In genomic region chr4:163221467-163221866, GRCh38 we compare ENCODE assay signal across 8 cellular contexts.
"Had no signal": no experiment of that assay in that cellular context is flagged by ENCODE, and none has a peak within 500 bp of the region (broad histone marks: within the 10 kb centered on the region; RNA-seq: fewer than 3 reads in every experiment).

No MANE protein-coding gene starts in this region.

- ATAC-seq: GM12878 had no signal

- DNase-seq: GDM1, GF-D8 had no signal

- H3K4me3 ChIP-seq: GM12878 had no signal

- FAIRE-seq: G401.6, GM12878, GM12891, GM12892, GM18507, GM19239 had no signal
